Comparison of ENCODE assay signal across 9 cellular contexts in genomic region chr9:6955251-6955921, GRCh38.
DNase-seq lines count a peak whose midpoint lies in the region; ATAC-seq and TF ChIP-seq lines count a peak whose summit lies in the region.
"Had no signal": no experiment of that assay in that cellular context is flagged by ENCODE, and none has a peak within 500 bp of the region (broad histone marks: within the 10 kb centered on the region; RNA-seq: fewer than 3 reads in every experiment).

No MANE protein-coding gene starts in this region.

- H3K9ac ChIP-seq in HUES64 (ENCODE audit: low read depth, low read length) = peak overlapping the region; percentile 21; the same call in 1 of the 2 replicates

- H3K4me3 ChIP-seq in HUES64 (ENCODE audit: low read length) = no peak overlapping the region
- no peak overlapping the region for H3K4me3 ChIP-seq in brain microvascular endothelial cell (ENCODE audit: low read depth, low read length)
- H3K4me3 ChIP-seq: skin epidermis had no signal

- H3K27me3 Mint-ChIP-seq in natural killer cell treated with Interleukin-12 subunit alpha and Interleukin-12 subunit beta and Interleukin-15 and Interleukin-18, amount 100 ng/mL, for 72 hours = no peaks in the 10 kb centered on the region

- ATAC-seq in GM19023 (IDR thresholded peaks at IDR 0.05; ENCODE audit: unreplicated experiment) = no peak
- ATAC-seq in natural killer cell treated with Interleukin-12 subunit alpha and Interleukin-12 subunit beta and Interleukin-15 and Interleukin-18, amount 100 ng/mL, for 72 hours = no peak

- peaks cover 27% of the 10 kb centered on the region for H3K4me1 ChIP-seq in HUES64 (ENCODE audit: insufficient read depth, low read length)

- peak overlapping the region; percentile 79 for H3K27ac ChIP-seq in HUES64 (ENCODE audit: low read depth, low read length)
- no peak overlapping the region for H3K27ac ChIP-seq in brain microvascular endothelial cell

- peak in 2 of 3 donors; percentile 0 to 8 for DNase-seq in stimulated activated CD4-positive, alpha-beta T cell treated with anti-CD3 and anti-CD28 coated beads, Interleukin-12 subunit alpha, Interleukin-12 subunit beta, amount 100 ng/mL, for 48 hours (ENCODE audit: low read depth in 2 of 3, low spot score in 1 of 3)
- no peak for DNase-seq in stimulated activated CD4-positive, alpha-beta T cell treated with anti-CD3 and anti-CD28 coated beads, Interleukin-4, amount 100 ng/mL, for 24 hours
- DNase-seq in brain microvascular endothelial cell (peak; percentile 59), pons (ENCODE audit: low spot score) (peak; percentile 93), GF-D8 (lab: John Stamatoyannopoulos, UW) (no peak)
- no peak for DNase-seq in natural killer cell treated with Interleukin-12 subunit alpha and Interleukin-12 subunit beta and Interleukin-15 and Interleukin-18, amount 100 ng/mL, for 72 hours (ENCODE audit: low spot score)

- H3K36me3 ChIP-seq in HUES64 (ENCODE audit: insufficient read depth, low read length) (no peaks in the 10 kb centered on the region), brain microvascular endothelial cell (replicated peaks) (no peaks in the 10 kb centered on the region)

- TF ChIP-seq CTCF in brain microvascular endothelial cell (IDR thresholded peaks at IDR 0.05; ENCODE audit: low read depth, low read length, missing control alignments) = no peak

- H3K27me3 ChIP-seq in HUES64 (ENCODE audit: insufficient read depth, low read length) = no peaks in the 10 kb centered on the region
- H3K27me3 ChIP-seq in brain microvascular endothelial cell (replicated peaks) = no peaks in the 10 kb centered on the region

- WGBS in HUES64 = 71% methylated on average over 6 of the region's 7 CpGs

- no peaks in the 10 kb centered on the region for H3K9me3 Mint-ChIP-seq in natural killer cell treated with Interleukin-12 subunit alpha and Interleukin-12 subunit beta and Interleukin-15 and Interleukin-18, amount 100 ng/mL, for 72 hours

- H3K27ac Mint-ChIP-seq in natural killer cell treated with Interleukin-12 subunit alpha and Interleukin-12 subunit beta and Interleukin-15 and Interleukin-18, amount 100 ng/mL, for 72 hours = no peak overlapping the region

- in situ Hi-C loops in brain microvascular endothelial cell (cut with HindIII; ENCODE audit: low pct_ligation_motif_present, low sequenced_read_pairs) = no loop called here

- no peaks in the 10 kb centered on the region for H3K9me3 ChIP-seq in HUES64 (ENCODE audit: insufficient read depth, low read depth, low read length)

- H3K36me3 Mint-ChIP-seq in natural killer cell treated with Interleukin-12 subunit alpha and Interleukin-12 subunit beta and Interleukin-15 and Interleukin-18, amount 100 ng/mL, for 72 hours = no peaks in the 10 kb centered on the region

- H3K4me3 Mint-ChIP-seq in natural killer cell treated with Interleukin-12 subunit alpha and Interleukin-12 subunit beta and Interleukin-15 and Interleukin-18, amount 100 ng/mL, for 72 hours = no peak overlapping the region

- H3K4me1 Mint-ChIP-seq in natural killer cell treated with Interleukin-12 subunit alpha and Interleukin-12 subunit beta and Interleukin-15 and Interleukin-18, amount 100 ng/mL, for 72 hours (ENCODE audit: low read depth in 2 of 2) = peaks cover 8 to 14% of the 10 kb centered on the region in 2 donors

Comparison
In these comparisons a context has a peak if more than half of its experiments do, and no peak if none do; other contexts are left out.
1. DNase-seq: peak in stimulated activated CD4-positive, alpha-beta T cell treated with anti-CD3 and anti-CD28 coated beads, Interleukin-12 subunit alpha, Interleukin-12 subunit beta, amount 100 ng/mL, for 48 hours (2 of 3), brain microvascular endothelial cell (single experiment) and pons (single experiment); none in stimulated activated CD4-positive, alpha-beta T cell treated with anti-CD3 and anti-CD28 coated beads, Interleukin-4, amount 100 ng/mL, for 24 hours (single experiment), natural killer cell treated with Interleukin-12 subunit alpha and Interleukin-12 subunit beta and Interleukin-15 and Interleukin-18, amount 100 ng/mL, for 72 hours (single experiment) and GF-D8 (single experiment).